1 cellular context compared by ENCODE assay signal in the genomic region with DNA sequence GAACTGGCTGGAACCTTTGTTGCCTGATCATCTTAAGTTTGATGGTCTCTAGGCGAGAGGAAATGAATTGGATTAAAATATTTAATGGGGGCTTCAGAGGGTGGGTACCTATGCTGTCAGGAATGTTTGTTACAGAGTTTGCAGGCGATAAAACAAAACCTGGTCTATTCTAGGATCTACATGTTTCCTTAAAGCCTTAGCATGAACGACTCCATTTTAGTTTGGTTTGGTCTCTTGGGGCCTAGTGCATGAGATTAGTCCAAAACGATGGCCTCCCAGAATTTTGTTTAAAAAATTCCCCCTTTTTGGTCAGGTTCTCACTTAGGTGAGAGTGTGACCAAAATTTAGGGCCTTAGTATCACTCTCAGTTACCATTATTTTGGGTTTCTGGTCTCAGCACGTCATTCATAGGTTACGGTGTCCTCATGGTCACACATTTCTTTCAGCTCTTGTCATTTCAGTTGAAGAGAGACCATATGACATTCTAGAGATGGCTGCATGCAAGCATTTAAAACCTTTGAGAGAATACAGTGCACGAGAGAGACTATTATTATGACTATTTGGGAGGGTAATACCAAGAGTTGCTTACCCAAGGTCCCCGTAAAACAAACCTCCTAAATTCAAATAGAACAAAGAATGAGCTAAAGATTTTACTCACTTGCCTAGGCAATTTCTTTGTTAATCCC.
TF ChIP-seq lines count a peak whose summit lies in the region.

No MANE protein-coding gene starts in this region.

TF ChIP-seq in K562, 482 proteins besides CTCF, POLR2A, EP300 and RAD21:
- TF ChIP-seq PATZ1 (CRISPR knock-in tag; IDR thresholded peaks at IDR 0.05; ENCODE audit: borderline replicate concordance): no peak
- TF ChIP-seq SRF (CRISPR knock-in tag; IDR thresholded peaks at IDR 0.05): no peak
- TF ChIP-seq, protein P1, sequence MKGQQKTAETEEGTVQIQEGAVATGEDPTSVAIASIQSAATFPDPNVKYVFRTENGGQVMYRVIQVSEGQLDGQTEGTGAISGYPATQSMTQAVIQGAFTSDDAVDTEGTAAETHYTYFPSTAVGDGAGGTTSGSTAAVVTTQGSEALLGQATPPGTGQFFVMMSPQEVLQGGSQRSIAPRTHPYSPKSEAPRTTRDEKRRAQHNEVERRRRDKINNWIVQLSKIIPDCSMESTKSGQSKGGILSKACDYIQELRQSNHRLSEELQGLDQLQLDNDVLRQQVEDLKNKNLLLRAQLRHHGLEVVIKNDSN (CRISPR knock-in tag; IDR thresholded peaks at IDR 0.05): no peak
- TF ChIP-seq ZBTB33 (CRISPR knock-in tag; IDR thresholded peaks at IDR 0.05): no peak
- TF ChIP-seq, protein P2, sequence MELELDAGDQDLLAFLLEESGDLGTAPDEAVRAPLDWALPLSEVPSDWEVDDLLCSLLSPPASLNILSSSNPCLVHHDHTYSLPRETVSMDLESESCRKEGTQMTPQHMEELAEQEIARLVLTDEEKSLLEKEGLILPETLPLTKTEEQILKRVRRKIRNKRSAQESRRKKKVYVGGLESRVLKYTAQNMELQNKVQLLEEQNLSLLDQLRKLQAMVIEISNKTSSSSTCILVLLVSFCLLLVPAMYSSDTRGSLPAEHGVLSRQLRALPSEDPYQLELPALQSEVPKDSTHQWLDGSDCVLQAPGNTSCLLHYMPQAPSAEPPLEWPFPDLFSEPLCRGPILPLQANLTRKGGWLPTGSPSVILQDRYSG (tag; conservative IDR thresholded peaks at IDR 0.05; ENCODE audit: low read depth): 0 out of 2 replicates have a peak, but pooled peaks have one; percentile 27
- TF ChIP-seq PML (IDR thresholded peaks at IDR 0.05; ENCODE audit: low read length): no peak
- TF ChIP-seq DMBX1 (CRISPR knock-in tag; IDR thresholded peaks at IDR 0.05; ENCODE audit: borderline replicate concordance): 0 out of 2 replicates have a peak, but pooled peaks have one; percentile 37
- TF ChIP-seq, protein P3, sequence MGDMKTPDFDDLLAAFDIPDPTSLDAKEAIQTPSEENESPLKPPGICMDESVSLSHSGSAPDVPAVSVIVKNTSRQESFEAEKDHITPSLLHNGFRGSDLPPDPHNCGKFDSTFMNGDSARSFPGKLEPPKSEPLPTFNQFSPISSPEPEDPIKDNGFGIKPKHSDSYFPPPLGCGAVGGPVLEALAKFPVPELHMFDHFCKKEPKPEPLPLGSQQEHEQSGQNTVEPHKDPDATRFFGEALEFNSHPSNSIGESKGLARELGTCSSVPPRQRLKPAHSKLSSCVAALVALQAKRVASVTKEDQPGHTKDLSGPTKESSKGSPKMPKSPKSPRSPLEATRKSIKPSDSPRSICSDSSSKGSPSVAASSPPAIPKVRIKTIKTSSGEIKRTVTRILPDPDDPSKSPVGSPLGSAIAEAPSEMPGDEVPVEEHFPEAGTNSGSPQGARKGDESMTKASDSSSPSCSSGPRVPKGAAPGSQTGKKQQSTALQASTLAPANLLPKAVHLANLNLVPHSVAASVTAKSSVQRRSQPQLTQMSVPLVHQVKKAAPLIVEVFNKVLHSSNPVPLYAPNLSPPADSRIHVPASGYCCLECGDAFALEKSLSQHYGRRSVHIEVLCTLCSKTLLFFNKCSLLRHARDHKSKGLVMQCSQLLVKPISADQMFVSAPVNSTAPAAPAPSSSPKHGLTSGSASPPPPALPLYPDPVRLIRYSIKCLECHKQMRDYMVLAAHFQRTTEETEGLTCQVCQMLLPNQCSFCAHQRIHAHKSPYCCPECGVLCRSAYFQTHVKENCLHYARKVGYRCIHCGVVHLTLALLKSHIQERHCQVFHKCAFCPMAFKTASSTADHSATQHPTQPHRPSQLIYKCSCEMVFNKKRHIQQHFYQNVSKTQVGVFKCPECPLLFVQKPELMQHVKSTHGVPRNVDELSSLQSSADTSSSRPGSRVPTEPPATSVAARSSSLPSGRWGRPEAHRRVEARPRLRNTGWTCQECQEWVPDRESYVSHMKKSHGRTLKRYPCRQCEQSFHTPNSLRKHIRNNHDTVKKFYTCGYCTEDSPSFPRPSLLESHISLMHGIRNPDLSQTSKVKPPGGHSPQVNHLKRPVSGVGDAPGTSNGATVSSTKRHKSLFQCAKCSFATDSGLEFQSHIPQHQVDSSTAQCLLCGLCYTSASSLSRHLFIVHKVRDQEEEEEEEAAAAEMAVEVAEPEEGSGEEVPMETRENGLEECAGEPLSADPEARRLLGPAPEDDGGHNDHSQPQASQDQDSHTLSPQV (IDR thresholded peaks at IDR 0.05): peak; percentile 89
